ENCODE assay signal across 2 cellular contexts in genomic region chr11:134532176-134532920, GRCh38.
TF ChIP-seq lines count a peak whose summit lies in the region.

No MANE protein-coding gene starts in this region.

TF ChIP-seq in liver, 16 proteins besides CTCF, POLR2A, EP300 and RAD21:
- TF ChIP-seq RXRA (IDR thresholded peaks at IDR 0.05) (peak; percentile 20 to 36), NR2F2 (IDR thresholded peaks at IDR 0.05) (no peak)

TF ChIP-seq in HepG2, 621 proteins besides CTCF, POLR2A, EP300 and RAD21:
- TF ChIP-seq ZNF281 (CRISPR knock-in tag; IDR thresholded peaks at IDR 0.05; ENCODE audit: borderline replicate concordance) (no peak), MZF1 (CRISPR knock-in tag; IDR thresholded peaks at IDR 0.05; ENCODE audit: borderline replicate concordance) (no peak), FOXK1 (CRISPR knock-in tag; IDR thresholded peaks at IDR 0.05; ENCODE audit: borderline replicate concordance, low read depth) (no peak), JUN (CRISPR knock-in tag; IDR thresholded peaks at IDR 0.05) (no peak), MTERF4 (CRISPR knock-in tag; IDR thresholded peaks at IDR 0.05) (no peak), ZBTB20 (CRISPR knock-in tag; IDR thresholded peaks at IDR 0.05; ENCODE audit: borderline replicate concordance, low read depth) (no peak)
TF ChIP-seq in HepG2: peak in this region for 0.
